ENCODE assay signal across 1 cellular context in the genomic region with DNA sequence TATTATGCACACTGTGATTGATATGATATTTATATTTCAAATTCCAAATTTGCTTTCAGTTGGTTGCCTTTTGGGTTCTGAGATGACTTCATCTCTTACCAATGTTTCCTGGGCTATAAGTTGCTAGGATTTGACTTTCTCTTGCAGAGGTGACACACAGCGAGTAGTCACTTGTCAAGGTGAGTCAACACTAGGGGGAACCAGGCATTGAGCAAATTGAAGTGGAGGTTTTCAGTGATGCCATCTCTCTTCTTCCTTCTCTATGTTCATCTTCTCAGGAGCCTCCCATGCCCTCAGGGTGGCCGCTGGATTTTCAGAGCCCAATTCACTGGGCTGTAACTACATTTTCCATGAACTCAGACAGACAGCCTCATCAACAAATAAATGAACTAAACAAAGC.
A peak's percentile ranks its signal among the peaks of the same experiment; 100 is the strongest.
TF ChIP-seq lines count a peak whose summit lies in the region.

No MANE protein-coding gene starts in this region.

TF ChIP-seq in HepG2, 621 proteins besides CTCF, POLR2A, EP300 and RAD21 (continued from another document):
- TF ChIP-seq, protein P1, sequence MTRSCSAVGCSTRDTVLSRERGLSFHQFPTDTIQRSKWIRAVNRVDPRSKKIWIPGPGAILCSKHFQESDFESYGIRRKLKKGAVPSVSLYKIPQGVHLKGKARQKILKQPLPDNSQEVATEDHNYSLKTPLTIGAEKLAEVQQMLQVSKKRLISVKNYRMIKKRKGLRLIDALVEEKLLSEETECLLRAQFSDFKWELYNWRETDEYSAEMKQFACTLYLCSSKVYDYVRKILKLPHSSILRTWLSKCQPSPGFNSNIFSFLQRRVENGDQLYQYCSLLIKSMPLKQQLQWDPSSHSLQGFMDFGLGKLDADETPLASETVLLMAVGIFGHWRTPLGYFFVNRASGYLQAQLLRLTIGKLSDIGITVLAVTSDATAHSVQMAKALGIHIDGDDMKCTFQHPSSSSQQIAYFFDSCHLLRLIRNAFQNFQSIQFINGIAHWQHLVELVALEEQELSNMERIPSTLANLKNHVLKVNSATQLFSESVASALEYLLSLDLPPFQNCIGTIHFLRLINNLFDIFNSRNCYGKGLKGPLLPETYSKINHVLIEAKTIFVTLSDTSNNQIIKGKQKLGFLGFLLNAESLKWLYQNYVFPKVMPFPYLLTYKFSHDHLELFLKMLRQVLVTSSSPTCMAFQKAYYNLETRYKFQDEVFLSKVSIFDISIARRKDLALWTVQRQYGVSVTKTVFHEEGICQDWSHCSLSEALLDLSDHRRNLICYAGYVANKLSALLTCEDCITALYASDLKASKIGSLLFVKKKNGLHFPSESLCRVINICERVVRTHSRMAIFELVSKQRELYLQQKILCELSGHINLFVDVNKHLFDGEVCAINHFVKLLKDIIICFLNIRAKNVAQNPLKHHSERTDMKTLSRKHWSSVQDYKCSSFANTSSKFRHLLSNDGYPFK (CRISPR knock-in tag; IDR thresholded peaks at IDR 0.05; ENCODE audit: borderline replicate concordance) = no peak
- TF ChIP-seq IRF2 (CRISPR knock-in tag; IDR thresholded peaks at IDR 0.05) (peak; percentile 16; the same call in 1 of the 2 replicates), ETV6 (CRISPR knock-in tag; conservative IDR thresholded peaks at IDR 0.05) (no peak)
